27 cellular contexts compared by ENCODE assay signal in genomic region chr10:118810796-118811195, GRCh38.
"Had no signal": no experiment of that assay in that cellular context is flagged by ENCODE, and none has a peak within 500 bp of the region (broad histone marks: within the 10 kb centered on the region; RNA-seq: fewer than 3 reads in every experiment).

No MANE protein-coding gene starts in this region.

- DNase-seq: activated CD4-positive, alpha-beta memory T cell treated with anti-CD3 and anti-CD28 coated beads, Interleukin-2, amount 10 ng/mL, durations not matched to agents 7 days and 5 days; activated CD4-positive, alpha-beta T cell treated with anti-CD3 and anti-CD28 coated beads for 36 hours; activated CD4-positive, alpha-beta T cell treated with anti-CD3 and anti-CD28 coated beads, Interleukin-2, amount 10 ng/mL, durations not matched to agents 24 days and 14 days; activated CD4-positive, CD25-positive, alpha-beta regulatory T cell; activated CD4-positive, CD25-positive, alpha-beta regulatory T cell treated with anti-CD3 and anti-CD28 coated beads, Interleukin-2, amount 50 U/mL, for 72 hours; activated CD8-positive, alpha-beta memory T cell treated with anti-CD3 and anti-CD28 coated beads, Interleukin-2, amount 50 U/mL, for 48 hours; activated gamma-delta T cell; activated naive CD4-positive, alpha-beta T cell; activated naive CD4-positive, alpha-beta T cell treated with anti-CD3 and anti-CD28 coated beads, Interleukin-2, amount 10 ng/mL, durations not matched to agents 7 days and 5 days; activated naive CD8-positive, alpha-beta T cell treated with anti-CD3 and anti-CD28 coated beads, Interleukin-2, amount 10 ng/mL, durations not matched to agents 7 days and 5 days; activated T-cell treated with anti-CD3 and anti-CD28 coated beads for 4 hours; activated T-cell treated with anti-CD3 and anti-CD28 coated beads, Interleukin-2, amount 50 U/mL, for 24 hours; activated T-cell treated with anti-CD3 and anti-CD28 coated beads, Interleukin-2, amount 50 U/mL, for 72 hours; dermis blood vessel endothelial cell; effector CD4-positive, alpha-beta T cell; effector memory CD8-positive, alpha-beta T cell; erythroblast; foreskin keratinocyte; gastrocnemius medialis; glutamatergic neuron; T-helper 2 cell had no signal

- H3K4me1 ChIP-seq: ascending aorta, breast epithelium, esophagus muscularis mucosa, foreskin keratinocyte, gastrocnemius medialis had no signal

- H3K27ac ChIP-seq: ascending aorta, breast epithelium, cardiac muscle cell, coronary artery, esophagus muscularis mucosa, foreskin keratinocyte, gastrocnemius medialis had no signal

- H3K27me3 ChIP-seq: ascending aorta, breast epithelium, esophagus muscularis mucosa, gastrocnemius medialis had no signal

- H3K36me3 ChIP-seq: ascending aorta, breast epithelium, cardiac muscle cell, esophagus muscularis mucosa, gastrocnemius medialis had no signal

- H3K9me3 ChIP-seq: ascending aorta, breast epithelium, esophagus muscularis mucosa, gastrocnemius medialis had no signal

- H3K4me3 ChIP-seq: ascending aorta, breast epithelium, cardiac muscle cell, coronary artery, esophagus muscularis mucosa, gastrocnemius medialis had no signal

- ATAC-seq: activated CD4-positive, alpha-beta T cell treated with anti-CD3 and anti-CD28 coated beads for 36 hours; activated naive CD4-positive, alpha-beta T cell treated with anti-CD3 and anti-CD28 coated beads, Interleukin-2, amount 50 U/mL, for 72 hours; activated T-cell treated with anti-CD3 and anti-CD28 coated beads, Interleukin-2, amount 50 U/mL, for 72 hours; effector memory CD8-positive, alpha-beta T cell; foreskin keratinocyte; gastrocnemius medialis had no signal
